ENCODE assay signal across 2 cellular contexts in genomic region chr19:5648464-5648863, GRCh38.
TF ChIP-seq lines count a peak whose summit lies in the region.

No MANE protein-coding gene starts in this region.

TF ChIP-seq in GM12891, 5 proteins besides CTCF, POLR2A, EP300 and RAD21:
- no peak for TF ChIP-seq POLR2AphosphoS5 (IDR thresholded peaks at IDR 0.05; ENCODE audit: low read depth, low read length)
- TF ChIP-seq POU2F2 (IDR thresholded peaks at IDR 0.05; ENCODE audit: low read depth, low read length) = no peak
- no peak for TF ChIP-seq SPI1 (IDR thresholded peaks at IDR 0.05; ENCODE audit: low read depth, low read length)
- no peak for TF ChIP-seq PAX5 (IDR thresholded peaks at IDR 0.05; ENCODE audit: insufficient read depth, low read length, severe bottlenecking)
- no peak for TF ChIP-seq TAF1 (IDR thresholded peaks at IDR 0.05; ENCODE audit: low read depth, low read length)

TF ChIP-seq in endothelial cell of umbilical vein, 7 proteins besides CTCF, POLR2A, EP300 and RAD21:
- TF ChIP-seq FOS (IDR thresholded peaks at IDR 0.05; ENCODE audit: borderline replicate concordance, insufficient read depth, low read length) (no peak), EZH2 (IDR thresholded peaks at IDR 0.05; ENCODE audit: borderline replicate concordance, low read depth, low read length, severe bottlenecking) (no peak), JUN (IDR thresholded peaks at IDR 0.05; ENCODE audit: borderline replicate concordance, insufficient read depth, insufficient read length, low read depth) (no peak), MYC (IDR thresholded peaks at IDR 0.05; ENCODE audit: low read depth, low read length) (no peak), POLR2AphosphoS5 (IDR thresholded peaks at IDR 0.05; ENCODE audit: insufficient read depth, low read depth, low read length) (no peak)
